In the genomic region with DNA sequence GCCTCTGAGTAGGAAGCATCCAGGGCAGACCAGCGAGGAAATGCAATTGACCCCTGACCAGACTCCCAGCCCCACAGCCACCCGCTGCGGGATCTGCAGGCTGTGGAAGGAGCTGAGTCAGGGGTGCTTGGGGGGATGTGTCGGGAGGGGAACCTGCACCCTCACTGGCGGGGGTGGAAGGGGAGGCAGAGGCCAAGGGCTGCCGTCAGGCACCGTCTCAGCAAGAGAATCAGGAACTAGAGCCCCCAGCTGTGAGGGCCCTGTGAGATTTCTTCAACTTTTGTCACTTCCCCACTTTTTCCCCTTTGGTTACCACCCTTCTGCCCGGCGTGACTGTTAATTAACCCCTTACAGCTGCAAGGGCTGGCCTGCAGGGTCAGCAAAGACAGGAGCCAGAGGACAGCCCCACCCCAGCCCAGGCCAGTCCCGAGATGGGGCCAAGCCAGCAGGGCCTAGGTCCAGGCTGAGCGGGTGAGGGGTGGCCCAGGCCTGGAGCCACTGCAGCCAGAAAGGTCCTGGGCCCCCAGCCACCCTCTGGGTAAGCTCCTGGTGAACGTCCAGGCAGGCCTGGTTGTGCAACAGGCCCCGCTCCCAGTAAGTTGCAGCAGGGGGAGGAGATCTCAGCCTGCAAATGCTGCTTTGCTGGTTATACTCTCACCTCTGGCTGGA, we compare ENCODE assay signal across 10 cellular contexts.
DNase-seq lines count a peak whose midpoint lies in the region; ATAC-seq and TF ChIP-seq lines count a peak whose summit lies in the region.
"Had no signal": no experiment of that assay in that cellular context is flagged by ENCODE, and none has a peak within 500 bp of the region (broad histone marks: within the 10 kb centered on the region; RNA-seq: fewer than 3 reads in every experiment).

No MANE protein-coding gene starts in this region.

- H3K4me3 ChIP-seq in breast epithelium (no peak overlapping the region), mammary epithelial cell (replicated peaks in 1 of 3; ENCODE audit: insufficient read depth in 1 of 3, low read depth in 2 of 3, low read length in 3 of 3) (no peak overlapping the region), fibroblast of lung (replicated peaks in 1 of 4; ENCODE audit: control extremely low read depth in 1 of 4, insufficient read depth in 1 of 4, low read depth in 3 of 4, low read length in 4 of 4) (no peak overlapping the region), mucosa of rectum (ENCODE audit: low read length in 2 of 2) (no peak overlapping the region), aorta (ENCODE audit: low read length in 2 of 2) (no peak overlapping the region)

- H3K4me3 Mint-ChIP-seq in activated T-cell treated with anti-CD3 and anti-CD28 coated beads, Interleukin-2, amount 50 U/mL, for 4 hours: no peak overlapping the region
- H3K4me3 Mint-ChIP-seq: activated naive CD8-positive, alpha-beta T cell had no signal

- H4K20me1 ChIP-seq in mammary epithelial cell (ENCODE audit: insufficient read depth, low read length) (no peaks in the 10 kb centered on the region), fibroblast of lung (ENCODE audit: control insufficient read depth, extremely low read depth, insufficient read depth, low read length) (no peaks in the 10 kb centered on the region)

- intact Hi-C loops in breast epithelium (cut with DNase I; ENCODE audit: low total_unique reads): no loop called here
- intact Hi-C loops in mammary epithelial cell (cut with micrococcal nuclease): no loop called here
- intact Hi-C loops in aorta (cut with DNase I): no loop called here

- DNase-seq in breast epithelium (ENCODE audit: low spot score in 2 of 2): peak; percentile 39 to 58
- DNase-seq in mammary epithelial cell: no peak
- DNase-seq in fibroblast of lung (ENCODE audit: low read depth in 2 of 2): peak; percentile 54 to 82
- peak; percentile 83 to 93 for DNase-seq in aorta
- DNase-seq in activated T-cell treated with anti-CD3 and anti-CD28 coated beads, Interleukin-2, amount 50 U/mL, for 4 hours: no peak
- DNase-seq: ACHN had no signal

- CTCF ChIA-PET in mammary epithelial cell (lab: Charles Lee; ENCODE audit: low non-redundant PET): no interaction called here

- no peak for TF ChIP-seq POLR2A in breast epithelium (IDR thresholded peaks at IDR 0.05)

- H3K36me3 ChIP-seq in breast epithelium (no peaks in the 10 kb centered on the region), mammary epithelial cell (ENCODE audit: insufficient read depth, low read length) (no peaks in the 10 kb centered on the region), fibroblast of lung (ENCODE audit: control insufficient read depth, insufficient read depth, low read length) (no peaks in the 10 kb centered on the region), mucosa of rectum (ENCODE audit: control insufficient read depth in 2 of 2, insufficient read depth in 2 of 2, low read length in 2 of 2) (no peaks in the 10 kb centered on the region), aorta (ENCODE audit: control insufficient read depth in 1 of 2, insufficient read depth in 2 of 2, low read length in 1 of 2) (no peaks in the 10 kb centered on the region)

- H3K79me2 ChIP-seq in mammary epithelial cell (ENCODE audit: insufficient read depth, low read length): no peaks in the 10 kb centered on the region
- no peaks in the 10 kb centered on the region for H3K79me2 ChIP-seq in fibroblast of lung (ENCODE audit: control insufficient read depth, insufficient read depth, low read length)

- H3K4me1 ChIP-seq in breast epithelium (peaks cover 9 to 28% of the 10 kb centered on the region in 2 donors), mammary epithelial cell (ENCODE audit: insufficient read depth, low read length) (no peaks in the 10 kb centered on the region), fibroblast of lung (ENCODE audit: control insufficient read depth, extremely low read depth, insufficient read depth, low read length) (no peaks in the 10 kb centered on the region), mucosa of rectum (ENCODE audit: control insufficient read depth in 2 of 2, insufficient read depth in 2 of 2, low read length in 2 of 2) (peaks cover 19 to 35% of the 10 kb centered on the region in 2 donors), aorta (ENCODE audit: control insufficient read depth in 1 of 2, insufficient read depth in 2 of 2, low read length in 2 of 2) (no peaks in the 10 kb centered on the region)

- no peak overlapping the region for H2AFZ ChIP-seq in mammary epithelial cell (ENCODE audit: low read depth, low read length)
- H2AFZ ChIP-seq in fibroblast of lung (ENCODE audit: low read length): no peak overlapping the region

- H3K9me3 ChIP-seq in breast epithelium (peaks cover 0 to 6% of the 10 kb centered on the region in 2 donors), mammary epithelial cell (replicated peaks; ENCODE audit: insufficient read depth, low read length) (peaks cover 18% of the 10 kb centered on the region), fibroblast of lung (ENCODE audit: control insufficient read depth, insufficient read depth, low read depth, low read length) (no peaks in the 10 kb centered on the region), mucosa of rectum (ENCODE audit: control insufficient read depth in 2 of 2, low read length in 2 of 2) (peaks cover 0 to 6% of the 10 kb centered on the region in 2 donors), aorta (ENCODE audit: control insufficient read depth, low read length) (peaks cover 1% of the 10 kb centered on the region)

- in situ Hi-C loops in mammary epithelial cell (cut with MboI; ENCODE audit: low sequenced_read_pairs in 2 of 2): no loop called here

- H3K27me3 ChIP-seq in breast epithelium (no peaks in the 10 kb centered on the region), mammary epithelial cell (ENCODE audit: insufficient read depth, low read length) (no peaks in the 10 kb centered on the region), fibroblast of lung (ENCODE audit: control insufficient read depth, insufficient read depth, low read length) (no peaks in the 10 kb centered on the region), mucosa of rectum (ENCODE audit: control insufficient read depth in 2 of 2, insufficient read depth in 2 of 2, low read length in 2 of 2) (no peaks in the 10 kb centered on the region), aorta (ENCODE audit: control insufficient read depth in 1 of 2, insufficient read depth in 2 of 2, low read length in 1 of 2) (no peaks in the 10 kb centered on the region)

- TF ChIP-seq CTCF in breast epithelium (IDR thresholded peaks at IDR 0.05) (no peak), mammary epithelial cell (conservative IDR thresholded peaks at IDR 0.05 in 1 of 2, IDR thresholded peaks at IDR 0.05 in 1 of 2; ENCODE audit: extremely low read depth in 1 of 2, insufficient read depth in 1 of 2, low read depth in 1 of 2, low read length in 2 of 2) (no peak), fibroblast of lung (conservative IDR thresholded peaks at IDR 0.05 in 1 of 2, IDR thresholded peaks at IDR 0.05 in 1 of 2; ENCODE audit: low read depth in 1 of 2, low read length in 2 of 2) (no peak)

- BruUV-seq in mammary epithelial cell (replicated peaks; lab: Mats Ljungman, UMichigan): no TSS peak

- H3K27ac ChIP-seq in breast epithelium (peak overlapping the region; percentile 64 to 82), mammary epithelial cell (ENCODE audit: insufficient read depth, low read depth, low read length) (no peak overlapping the region), fibroblast of lung (ENCODE audit: insufficient read depth, low read length) (no peak overlapping the region), mucosa of rectum (ENCODE audit: low read depth in 2 of 2, low read length in 2 of 2) (peak overlapping the region; percentile 39 to 72), aorta (ENCODE audit: low read depth in 1 of 2, low read length in 2 of 2) (no peak overlapping the region)

- WGBS in mammary epithelial cell (ENCODE audit: low coverage, missing lambda C conversion rate): 94% methylated on average over 3 of the region's 13 CpGs
- WGBS in aorta, 2 donors: 51 to 56% methylated on average over 13 of the region's 13 CpGs

- H3K4me1 Mint-ChIP-seq in activated T-cell treated with anti-CD3 and anti-CD28 coated beads, Interleukin-2, amount 50 U/mL, for 4 hours (ENCODE audit: low read depth): peaks cover 31% of the 10 kb centered on the region

- ATAC-seq in aorta (ENCODE audit: low FRiP score): peak; percentile 81
- no peak for ATAC-seq in HG03571 (IDR thresholded peaks at IDR 0.05; ENCODE audit: unreplicated experiment)
- no peak for ATAC-seq in GM21576 (IDR thresholded peaks at IDR 0.05; ENCODE audit: unreplicated experiment)
- ATAC-seq in activated T-cell treated with anti-CD3 and anti-CD28 coated beads, Interleukin-2, amount 50 U/mL, for 4 hours: no peak

- H3K36me3 Mint-ChIP-seq in activated T-cell treated with anti-CD3 and anti-CD28 coated beads, Interleukin-2, amount 50 U/mL, for 4 hours (ENCODE audit: insufficient read depth): peaks cover 4% of the 10 kb centered on the region

- H3K9ac ChIP-seq in mammary epithelial cell (ENCODE audit: insufficient read depth, low read length) (no peak overlapping the region), fibroblast of lung (ENCODE audit: insufficient read depth, low read length) (no peak overlapping the region), mucosa of rectum (ENCODE audit: low read depth in 1 of 2, low read length in 2 of 2) (no peak overlapping the region)

- dilution Hi-C loops in mammary epithelial cell (cut with HindIII; ENCODE audit: low sequenced_read_pairs): loop anchor here (5.0 kb wide), 1 partner anchor 193 kb away; no protein-coding TSS in a partner anchor

- H3K4me2 ChIP-seq in mammary epithelial cell (ENCODE audit: insufficient read depth, low read depth, low read length) (no peak overlapping the region), fibroblast of lung (ENCODE audit: extremely low read depth, insufficient read depth, low read length) (no peak overlapping the region)

- peaks cover 15% of the 10 kb centered on the region for H3K9me3 Mint-ChIP-seq in activated T-cell treated with anti-CD3 and anti-CD28 coated beads, Interleukin-2, amount 50 U/mL, for 4 hours

- H3K27me3 Mint-ChIP-seq in activated T-cell treated with anti-CD3 and anti-CD28 coated beads, Interleukin-2, amount 50 U/mL, for 4 hours (ENCODE audit: low read depth): no peaks in the 10 kb centered on the region
- H3K27me3 Mint-ChIP-seq: activated naive CD8-positive, alpha-beta T cell had no signal

Comparison
In these comparisons a context has a peak if more than half of its experiments do, and no peak if none do; other contexts are left out.
1. DNase-seq: peak in breast epithelium (2 of 2), fibroblast of lung (2 of 2) and aorta (2 of 2); none in mammary epithelial cell (single experiment) and activated T-cell treated with anti-CD3 and anti-CD28 coated beads, Interleukin-2, amount 50 U/mL, for 4 hours (single experiment).
2. H3K27ac ChIP-seq: peak in breast epithelium (2 of 2) and mucosa of rectum (2 of 2); none in mammary epithelial cell (single experiment), fibroblast of lung (single experiment) and aorta (0 of 2).